In genomic region chr12:29882771-29883315, GRCh38 we compare ENCODE assay signal across 22 cellular contexts.
DNase-seq lines count a peak whose midpoint lies in the region; TF ChIP-seq lines count a peak whose summit lies in the region.
"Had no signal": no experiment of that assay in that cellular context is flagged by ENCODE, and none has a peak within 500 bp of the region (broad histone marks: within the 10 kb centered on the region; RNA-seq: fewer than 3 reads in every experiment).

No MANE protein-coding gene starts in this region.

- H3K4me3 Mint-ChIP-seq in MCF 10A (ENCODE audit: unreplicated experiment) = no peak overlapping the region
- H3K4me3 Mint-ChIP-seq: CD8-positive, alpha-beta memory T cell had no signal

- no TSS peak for BruUV-seq in MCF 10A (replicated peaks; lab: Mats Ljungman, UMichigan)

- no peaks in the 10 kb centered on the region for H3K27me3 ChIP-seq in spleen (replicated peaks in 1 of 7)
- H3K27me3 ChIP-seq: BLaER1, Peyer's patch had no signal

- no peaks in the 10 kb centered on the region for H3K4me1 ChIP-seq in HEK293 (ENCODE audit: control insufficient read depth, insufficient read depth, low read length)
- no peaks in the 10 kb centered on the region for H3K4me1 ChIP-seq in spleen
- H3K4me1 ChIP-seq: BLaER1, Peyer's patch had no signal

- H3K4me3 ChIP-seq in HEK293 (ENCODE audit: low read depth, low read length) (no peak overlapping the region), spleen (no peak overlapping the region)
- H3K4me3 ChIP-seq: BLaER1, GM12878, GM23248, Peyer's patch had no signal

- H3K9me3 ChIP-seq in HEK293 (ENCODE audit: control insufficient read depth, insufficient read depth, low read depth, low read length) (no peaks in the 10 kb centered on the region), spleen (peaks cover 0 to 17% (median 4%) of the 10 kb centered on the region in 8 donors)
- H3K9me3 ChIP-seq: BLaER1, Peyer's patch had no signal

- no peaks in the 10 kb centered on the region for H3K27me3 Mint-ChIP-seq in MCF 10A (ENCODE audit: insufficient read depth, unreplicated experiment)
- H3K27me3 Mint-ChIP-seq: CD8-positive, alpha-beta memory T cell had no signal

- TF ChIP-seq POLR2A in spleen (IDR thresholded peaks at IDR 0.05) = no peak

- H3K27ac Mint-ChIP-seq in MCF 10A (ENCODE audit: low read depth, unreplicated experiment) = no peak overlapping the region
- H3K27ac Mint-ChIP-seq: CD8-positive, alpha-beta memory T cell had no signal

- peaks cover 3% of the 10 kb centered on the region for H3K9me3 Mint-ChIP-seq in MCF 10A (ENCODE audit: unreplicated experiment)

- CTCF ChIA-PET in HEK293 (lab: Yijun Ruan, JAX) (no interaction called here), MCF 10A (lab: Yijun Ruan, JAX) (no interaction called here)

- intact Hi-C loops in MCF 10A (cut with micrococcal nuclease) (no loop called here), spleen (cut with DNase I; ENCODE audit: low total_unique reads) (no loop called here)

- TF ChIP-seq CTCF in HEK293 (tag by site-specific recombination; IDR thresholded peaks at IDR 0.05) (no peak), MCF 10A (IDR thresholded peaks at IDR 0.05; ENCODE audit: unreplicated experiment) (no peak), spleen (IDR thresholded peaks at IDR 0.05 in 8 of 11, conservative IDR thresholded peaks at IDR 0.05 in 3 of 11) (no peak)

- POLR2A ChIA-PET in HEK293 (lab: Yijun Ruan, JAX) (no interaction called here), MCF 10A (lab: Yijun Ruan, JAX) (no interaction called here)

- no peak overlapping the region for H3K27ac ChIP-seq in HEK293 (ENCODE audit: extremely low read depth, low read depth, low read length)
- H3K27ac ChIP-seq in spleen = no peak overlapping the region
- H3K27ac ChIP-seq: BLaER1, GM23248, Peyer's patch had no signal

- H3K36me3 ChIP-seq in HEK293 (ENCODE audit: control insufficient read depth in 2 of 2, insufficient read depth in 1 of 2, low read length in 2 of 2) = no peaks in the 10 kb centered on the region
- no peaks in the 10 kb centered on the region for H3K36me3 ChIP-seq in spleen
- H3K36me3 ChIP-seq: BLaER1, Peyer's patch had no signal

- no peaks in the 10 kb centered on the region for H3K36me3 Mint-ChIP-seq in MCF 10A (ENCODE audit: insufficient read depth, unreplicated experiment)
- H3K36me3 Mint-ChIP-seq: CD8-positive, alpha-beta memory T cell had no signal

- H3K4me1 Mint-ChIP-seq in MCF 10A (ENCODE audit: insufficient read depth, unreplicated experiment) = peaks cover 10% of the 10 kb centered on the region
- H3K4me1 Mint-ChIP-seq: CD8-positive, alpha-beta memory T cell had no signal

- DNase-seq in NCI-H748 (lab: John Stamatoyannopoulos, UW; ENCODE audit: unreplicated experiment) (peak; percentile 0), NCI-H748 treated with DMSO at 0.1 percent for 48 hours (lab: John Stamatoyannopoulos, UW) (no peak), NCI-H69 (lab: John Stamatoyannopoulos, UW) (peak; percentile 2), myocyte (ENCODE audit: low read depth) (peak; percentile 5), MCF 10A (ENCODE audit: unreplicated experiment) (no peak), spleen (no peak), inferior parietal cortex (ENCODE audit: extremely low spot score) (no peak)
- DNase-seq: 8988T; CD8-positive, alpha-beta memory T cell; GDM1; GM23248; KG1; NCI-H1048; NCI-H1436 treated with DMSO at 0.1 percent for 48 hours; NCI-H2029 treated with DMSO at 0.1 percent for 48 hours; NCI-H2227 treated with DMSO at 0.1 percent for 48 hours; NCI-H774; Peyer's patch; SHP77 treated with DMSO at 0.1 percent for 48 hours had no signal

- 57 to 82% (median 70%) methylated on average over 3 of the region's 3 CpGs for WGBS in spleen, 5 donors

TF ChIP-seq in HEK293, 187 proteins besides CTCF, POLR2A, EP300 and RAD21:
- no peak for TF ChIP-seq ZBTB20 (tag by site-specific recombination; IDR thresholded peaks at IDR 0.05)
- TF ChIP-seq, protein P1, sequence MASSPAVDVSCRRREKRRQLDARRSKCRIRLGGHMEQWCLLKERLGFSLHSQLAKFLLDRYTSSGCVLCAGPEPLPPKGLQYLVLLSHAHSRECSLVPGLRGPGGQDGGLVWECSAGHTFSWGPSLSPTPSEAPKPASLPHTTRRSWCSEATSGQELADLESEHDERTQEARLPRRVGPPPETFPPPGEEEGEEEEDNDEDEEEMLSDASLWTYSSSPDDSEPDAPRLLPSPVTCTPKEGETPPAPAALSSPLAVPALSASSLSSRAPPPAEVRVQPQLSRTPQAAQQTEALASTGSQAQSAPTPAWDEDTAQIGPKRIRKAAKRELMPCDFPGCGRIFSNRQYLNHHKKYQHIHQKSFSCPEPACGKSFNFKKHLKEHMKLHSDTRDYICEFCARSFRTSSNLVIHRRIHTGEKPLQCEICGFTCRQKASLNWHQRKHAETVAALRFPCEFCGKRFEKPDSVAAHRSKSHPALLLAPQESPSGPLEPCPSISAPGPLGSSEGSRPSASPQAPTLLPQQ (tag by site-specific recombination; IDR thresholded peaks at IDR 0.05) = no peak
- TF ChIP-seq SCRT2 (tag by site-specific recombination; IDR thresholded peaks at IDR 0.05) = peak; percentile 54; the same call in 1 of the 2 replicates
- TF ChIP-seq, protein P2, sequence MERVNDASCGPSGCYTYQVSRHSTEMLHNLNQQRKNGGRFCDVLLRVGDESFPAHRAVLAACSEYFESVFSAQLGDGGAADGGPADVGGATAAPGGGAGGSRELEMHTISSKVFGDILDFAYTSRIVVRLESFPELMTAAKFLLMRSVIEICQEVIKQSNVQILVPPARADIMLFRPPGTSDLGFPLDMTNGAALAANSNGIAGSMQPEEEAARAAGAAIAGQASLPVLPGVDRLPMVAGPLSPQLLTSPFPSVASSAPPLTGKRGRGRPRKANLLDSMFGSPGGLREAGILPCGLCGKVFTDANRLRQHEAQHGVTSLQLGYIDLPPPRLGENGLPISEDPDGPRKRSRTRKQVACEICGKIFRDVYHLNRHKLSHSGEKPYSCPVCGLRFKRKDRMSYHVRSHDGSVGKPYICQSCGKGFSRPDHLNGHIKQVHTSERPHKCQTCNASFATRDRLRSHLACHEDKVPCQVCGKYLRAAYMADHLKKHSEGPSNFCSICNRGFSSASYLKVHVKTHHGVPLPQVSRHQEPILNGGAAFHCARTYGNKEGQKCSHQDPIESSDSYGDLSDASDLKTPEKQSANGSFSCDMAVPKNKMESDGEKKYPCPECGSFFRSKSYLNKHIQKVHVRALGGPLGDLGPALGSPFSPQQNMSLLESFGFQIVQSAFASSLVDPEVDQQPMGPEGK (tag by site-specific recombination; IDR thresholded peaks at IDR 0.05) = no peak

Comparison
In these comparisons a context has a peak if more than half of its experiments do, and no peak if none do; other contexts are left out.
1. DNase-seq: peak in NCI-H748 (single experiment), NCI-H69 (single experiment) and myocyte (single experiment); none in NCI-H748 treated with DMSO at 0.1 percent for 48 hours (single experiment), MCF 10A (single experiment), spleen (single experiment) and inferior parietal cortex (single experiment).